In genomic region chr1:172585348-172585747, GRCh38 we compare ENCODE assay signal across 18 cellular contexts. TPM values are rescaled to one million over a fixed set of nuclear protein-coding genes. Genes with fewer than 3 reads are reported as not detected.
DNase-seq lines count a peak whose midpoint lies in the region; ATAC-seq, FAIRE-seq and TF ChIP-seq lines count a peak whose summit lies in the region.
"Had no signal": no experiment of that assay in that cellular context is flagged by ENCODE, and none has a peak within 500 bp of the region (broad histone marks: within the 10 kb centered on the region; RNA-seq: fewer than 3 reads in every experiment).

No MANE protein-coding gene starts in this region.

- no peak for ATAC-seq in GM19397 (IDR thresholded peaks at IDR 0.05; ENCODE audit: unreplicated experiment)

- H3K4me2 ChIP-seq in astrocyte (ENCODE audit: low read length): no peak overlapping the region

- no peak for FAIRE-seq in astrocyte (lab: Jason Lieb, UNC)

- H2AFZ ChIP-seq in astrocyte (ENCODE audit: low read depth, low read length): no peak overlapping the region

- H3K4me3 ChIP-seq in astrocyte (ENCODE audit: insufficient read depth, low read depth, low read length) (no peak overlapping the region), fibroblast of villous mesenchyme (ENCODE audit: low read depth, low read length) (no peak overlapping the region)
- H3K4me3 ChIP-seq: ovary had no signal

- H3K4me3 Mint-ChIP-seq in astrocyte (ENCODE audit: unreplicated experiment): no peak overlapping the region
- H3K4me3 Mint-ChIP-seq: activated CD4-positive, alpha-beta T cell treated with anti-CD3 and anti-CD28 coated beads, Interleukin-2, amount 10 ng/mL, durations not matched to agents 7 days and 5 days; activated naive CD8-positive, alpha-beta T cell treated with anti-CD3 and anti-CD28 coated beads, Interleukin-2, amount 10 ng/mL, durations not matched to agents 7 days and 5 days; activated T-cell treated with anti-CD3 and anti-CD28 coated beads, Interleukin-2, amount 50 U/mL, for 24 hours had no signal

- H3K9ac ChIP-seq in astrocyte (ENCODE audit: low read length): no peak overlapping the region

- H3K9me3 ChIP-seq in astrocyte (ENCODE audit: insufficient read depth, low read depth, low read length): no peaks in the 10 kb centered on the region
- H3K9me3 ChIP-seq: ovary had no signal

- H3K9me3 Mint-ChIP-seq in astrocyte (ENCODE audit: unreplicated experiment): no peaks in the 10 kb centered on the region
- H3K9me3 Mint-ChIP-seq: activated CD4-positive, alpha-beta T cell treated with anti-CD3 and anti-CD28 coated beads, Interleukin-2, amount 10 ng/mL, durations not matched to agents 7 days and 5 days; activated naive CD8-positive, alpha-beta T cell treated with anti-CD3 and anti-CD28 coated beads, Interleukin-2, amount 10 ng/mL, durations not matched to agents 7 days and 5 days; activated T-cell treated with anti-CD3 and anti-CD28 coated beads, Interleukin-2, amount 50 U/mL, for 24 hours had no signal

- no peaks in the 10 kb centered on the region for H3K27me3 ChIP-seq in astrocyte (ENCODE audit: insufficient read depth, low read length)
- H3K27me3 ChIP-seq: ovary had no signal

- DNase-seq in A172 (ENCODE audit: low spot score): peak; percentile 63
- peak; percentile 35 for DNase-seq in GM04503 (ENCODE audit: low read depth)
- peak; percentile 76 for DNase-seq in astrocyte (ENCODE audit: low read depth)
- peak; percentile 62 for DNase-seq in fibroblast of villous mesenchyme (ENCODE audit: low read depth)
- DNase-seq in RPMI8226: no peak
- DNase-seq in posterior vena cava (ENCODE audit: low spot score): no peak
- DNase-seq in glomerular visceral epithelial cell (ENCODE audit: extremely low spot score): no peak
- DNase-seq: activated CD4-positive, alpha-beta T cell treated with anti-CD3 and anti-CD28 coated beads, Interleukin-2, amount 10 ng/mL, durations not matched to agents 7 days and 5 days; activated naive CD8-positive, alpha-beta T cell treated with anti-CD3 and anti-CD28 coated beads, Interleukin-2, amount 10 ng/mL, durations not matched to agents 7 days and 5 days; activated T-cell treated with anti-CD3 and anti-CD28 coated beads, Interleukin-2, amount 50 U/mL, for 24 hours; DMS 273 treated with DMSO at 0.1 percent for 48 hours; islet precursor cell; KG1; NCI-H187; NCI-H526; ovary; T-helper 9 cell had no signal

- peak overlapping the region; percentile 48 for H3K27ac ChIP-seq in astrocyte (ENCODE audit: low read depth, low read length)
- H3K27ac ChIP-seq: ovary had no signal

- no peak overlapping the region for H3K27ac Mint-ChIP-seq in astrocyte (ENCODE audit: unreplicated experiment)
- H3K27ac Mint-ChIP-seq: activated CD4-positive, alpha-beta T cell treated with anti-CD3 and anti-CD28 coated beads, Interleukin-2, amount 10 ng/mL, durations not matched to agents 7 days and 5 days; activated naive CD8-positive, alpha-beta T cell treated with anti-CD3 and anti-CD28 coated beads, Interleukin-2, amount 10 ng/mL, durations not matched to agents 7 days and 5 days; activated T-cell treated with anti-CD3 and anti-CD28 coated beads, Interleukin-2, amount 50 U/mL, for 24 hours had no signal

- intact Hi-C loops in posterior vena cava (cut with DNase I): no loop called here

- H3K27me3 Mint-ChIP-seq in astrocyte (ENCODE audit: low read depth, unreplicated experiment): no peaks in the 10 kb centered on the region
- H3K27me3 Mint-ChIP-seq: activated CD4-positive, alpha-beta T cell treated with anti-CD3 and anti-CD28 coated beads, Interleukin-2, amount 10 ng/mL, durations not matched to agents 7 days and 5 days; activated naive CD8-positive, alpha-beta T cell treated with anti-CD3 and anti-CD28 coated beads, Interleukin-2, amount 10 ng/mL, durations not matched to agents 7 days and 5 days; activated T-cell treated with anti-CD3 and anti-CD28 coated beads, Interleukin-2, amount 50 U/mL, for 24 hours had no signal

- H3K36me3 ChIP-seq in astrocyte (ENCODE audit: insufficient read depth, low read length): peaks cover 7% of the 10 kb centered on the region
- H3K36me3 ChIP-seq: ovary had no signal

- no peak for TF ChIP-seq CTCF in astrocyte (IDR thresholded peaks at IDR 0.05; ENCODE audit: insufficient read depth, low read depth, low read length)
- TF ChIP-seq CTCF in fibroblast of villous mesenchyme (IDR thresholded peaks at IDR 0.05; ENCODE audit: insufficient read depth, low read depth, low read length): no peak

- peaks cover 5% of the 10 kb centered on the region for H3K36me3 Mint-ChIP-seq in astrocyte (ENCODE audit: low read depth, unreplicated experiment)

- no peaks in the 10 kb centered on the region for H3K79me2 ChIP-seq in astrocyte (ENCODE audit: insufficient read depth, low read length)

- H4K20me1 ChIP-seq in astrocyte (ENCODE audit: insufficient read depth, low read length): no peaks in the 10 kb centered on the region

- H3K4me1 ChIP-seq in astrocyte (ENCODE audit: insufficient read depth, low read length): peaks cover 27% of the 10 kb centered on the region

- H3K4me1 Mint-ChIP-seq in astrocyte (ENCODE audit: low read depth, unreplicated experiment): peaks cover 34% of the 10 kb centered on the region

RNA-seq across cellular contexts. Expression of gene SUCO, which starts 52.4 kb away (rescaled TPM):
- total RNA-seq in A172 (2014; rRNA removed; shearing (Covaris generic)): 27.8 and 31.4 TPM in 2 replicates
- 55.9 and 63.7 TPM in 2 replicates for total RNA-seq in astrocyte
- total RNA-seq in fibroblast of villous mesenchyme: 38.7 and 56.1 TPM in 2 replicates
- total RNA-seq in posterior vena cava: 10 to 100 TPM; 26.0 to 30.8 TPM

Comparison
In these comparisons a context has a peak if more than half of its experiments do, and no peak if none do; other contexts are left out.
1. DNase-seq: peak in A172 (single experiment), GM04503 (single experiment), astrocyte (single experiment) and fibroblast of villous mesenchyme (single experiment); none in RPMI8226 (single experiment), posterior vena cava (single experiment) and glomerular visceral epithelial cell (single experiment).